In the genomic region with DNA sequence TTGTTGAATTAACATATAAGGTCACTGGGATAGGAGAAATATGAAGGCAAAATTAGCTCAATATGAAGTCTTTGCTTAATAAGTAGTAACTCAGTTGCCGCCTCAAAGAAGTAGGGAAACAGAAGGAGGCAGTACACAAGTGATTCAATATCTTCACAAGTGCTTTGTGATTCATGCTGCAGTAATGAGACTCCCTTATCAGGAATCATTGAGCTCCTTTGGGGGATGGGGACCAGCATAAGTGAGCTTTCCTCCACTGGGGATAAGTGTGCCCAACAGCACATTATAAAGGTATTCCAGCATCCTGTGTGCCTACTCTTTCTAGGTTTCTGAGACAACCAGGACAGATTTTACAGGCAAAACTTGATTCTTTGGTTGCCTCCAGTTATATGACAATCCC, we compare ENCODE assay signal across 1 cellular context.
TF ChIP-seq lines count a peak whose summit lies in the region.

No MANE protein-coding gene starts in this region.

TF ChIP-seq in IMR-90, 13 proteins besides CTCF, POLR2A, EP300 and RAD21:
- TF ChIP-seq SMC3 (IDR thresholded peaks at IDR 0.05; ENCODE audit: low read depth, low read length) (no peak), RFX5 (IDR thresholded peaks at IDR 0.05; ENCODE audit: low read depth, low read length) (no peak), BHLHE40 (IDR thresholded peaks at IDR 0.05; ENCODE audit: low read depth, low read length) (no peak), RCOR1 (IDR thresholded peaks at IDR 0.05; ENCODE audit: insufficient replicate concordance, low read length) (no peak), CEBPB (IDR thresholded peaks at IDR 0.05; ENCODE audit: low read depth, low read length) (no peak), FOS (IDR thresholded peaks at IDR 0.05; ENCODE audit: low read depth, low read length) (no peak), CHD1 (IDR thresholded peaks at IDR 0.05; ENCODE audit: low read depth, low read length) (no peak), MAZ (IDR thresholded peaks at IDR 0.05; ENCODE audit: borderline replicate concordance, low read depth, low read length) (no peak), MAFK (IDR thresholded peaks at IDR 0.05; ENCODE audit: low read depth, low read length) (no peak), NFE2L2 (IDR thresholded peaks at IDR 0.05; ENCODE audit: low read depth, low read length) (no peak), MXI1 (IDR thresholded peaks at IDR 0.05; ENCODE audit: borderline replicate concordance, low read depth, low read length) (no peak)
- TF ChIP-seq, protein P1, sequence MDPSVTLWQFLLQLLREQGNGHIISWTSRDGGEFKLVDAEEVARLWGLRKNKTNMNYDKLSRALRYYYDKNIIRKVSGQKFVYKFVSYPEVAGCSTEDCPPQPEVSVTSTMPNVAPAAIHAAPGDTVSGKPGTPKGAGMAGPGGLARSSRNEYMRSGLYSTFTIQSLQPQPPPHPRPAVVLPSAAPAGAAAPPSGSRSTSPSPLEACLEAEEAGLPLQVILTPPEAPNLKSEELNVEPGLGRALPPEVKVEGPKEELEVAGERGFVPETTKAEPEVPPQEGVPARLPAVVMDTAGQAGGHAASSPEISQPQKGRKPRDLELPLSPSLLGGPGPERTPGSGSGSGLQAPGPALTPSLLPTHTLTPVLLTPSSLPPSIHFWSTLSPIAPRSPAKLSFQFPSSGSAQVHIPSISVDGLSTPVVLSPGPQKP (IDR thresholded peaks at IDR 0.05; ENCODE audit: borderline replicate concordance, low read depth, low read length): no peak
- TF ChIP-seq, protein P2, sequence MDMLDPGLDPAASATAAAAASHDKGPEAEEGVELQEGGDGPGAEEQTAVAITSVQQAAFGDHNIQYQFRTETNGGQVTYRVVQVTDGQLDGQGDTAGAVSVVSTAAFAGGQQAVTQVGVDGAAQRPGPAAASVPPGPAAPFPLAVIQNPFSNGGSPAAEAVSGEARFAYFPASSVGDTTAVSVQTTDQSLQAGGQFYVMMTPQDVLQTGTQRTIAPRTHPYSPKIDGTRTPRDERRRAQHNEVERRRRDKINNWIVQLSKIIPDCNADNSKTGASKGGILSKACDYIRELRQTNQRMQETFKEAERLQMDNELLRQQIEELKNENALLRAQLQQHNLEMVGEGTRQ (IDR thresholded peaks at IDR 0.05; ENCODE audit: low read depth, low read length): no peak
